Comparison of ENCODE assay signal across 22 cellular contexts in genomic region chr1:1922782-1923680, GRCh38. TPM values are rescaled to one million over a fixed set of nuclear protein-coding genes. Genes with fewer than 3 reads are reported as not detected.
DNase-seq lines count a peak whose midpoint lies in the region; ATAC-seq and TF ChIP-seq lines count a peak whose summit lies in the region.
"Had no signal": no experiment of that assay in that cellular context is flagged by ENCODE, and none has a peak within 500 bp of the region (broad histone marks: within the 10 kb centered on the region; RNA-seq: fewer than 3 reads in every experiment).

No MANE protein-coding gene starts in this region.

- no peaks in the 10 kb centered on the region for H3K27me3 ChIP-seq in right cardiac atrium (ENCODE audit: control insufficient read depth, insufficient read depth)
- no peaks in the 10 kb centered on the region for H3K27me3 ChIP-seq in liver (ENCODE audit: control insufficient read depth in 4 of 4, insufficient read depth in 4 of 4, low read length in 3 of 4)
- H3K27me3 ChIP-seq: BE2C, uterus had no signal

- H3K27ac ChIP-seq in right cardiac atrium (ENCODE audit: low read length) (no peak overlapping the region), liver (ENCODE audit: low read depth in 1 of 2, low read length in 2 of 2) (no peak overlapping the region)
- H3K27ac ChIP-seq: A549, KMS-11, uterus had no signal

- H3K9me3 ChIP-seq in right cardiac atrium (ENCODE audit: control insufficient read depth, low read length) (no peaks in the 10 kb centered on the region), liver (ENCODE audit: control insufficient read depth in 4 of 4, low read length in 3 of 4) (no peaks in the 10 kb centered on the region)
- H3K9me3 ChIP-seq: A549, BE2C, uterus had no signal

- no peaks in the 10 kb centered on the region for H3K36me3 Mint-ChIP-seq in WTC11
- H3K36me3 Mint-ChIP-seq: activated naive CD4-positive, alpha-beta T cell treated with anti-CD3 and anti-CD28 coated beads, Interleukin-2, amount 50 U/mL, for 24 hours; T-cell had no signal

- TF ChIP-seq CTCF in liver (IDR thresholded peaks at IDR 0.05; ENCODE audit: low read depth, low read length, missing input control) (no peak), WTC11 (IDR thresholded peaks at IDR 0.05) (no peak)

- H3K9ac ChIP-seq in liver (ENCODE audit: low read depth in 1 of 2, low read length in 2 of 2), result no peak overlapping the region
- H3K9ac ChIP-seq: KMS-11 had no signal

- DNase-seq in right cardiac atrium, result peak in 2 of 3 donors; percentile 52
- DNase-seq in cardiac septum (ENCODE audit: low spot score), result no peak
- no peak for DNase-seq in WTC11 (ENCODE audit: low spot score)
- no peak for DNase-seq in stimulated activated CD4-positive, alpha-beta T cell treated with anti-CD3 and anti-CD28 coated beads, Interleukin-2, amount 100 ng/mL, for 24 hours
- DNase-seq in COLO668 (lab: John Stamatoyannopoulos, UW; ENCODE audit: unreplicated experiment), result no peak
- DNase-seq: activated CD4-positive, alpha-beta T cell treated with anti-CD3 and anti-CD28 coated beads for 36 hours; BE2C; effector CD4-positive, alpha-beta T cell; foreskin melanocyte; HCEC 1CT; midbrain; MV-4-11; NCI-H1694; SIG-M5; T-cell; uterus had no signal

- CTCF ChIA-PET in WTC11 (lab: Charles Lee), result interaction anchor here (1.0 to 3.4 kb wide), 7 partner anchors 17 to 244 kb away, joined by 3 to 23 read pairs (median 3); no protein-coding TSS in a partner anchor

- H3K36me3 ChIP-seq in liver (ENCODE audit: control insufficient read depth in 4 of 4, insufficient read depth in 3 of 4, low read depth in 1 of 4, low read length in 3 of 4), result no peaks in the 10 kb centered on the region
- H3K36me3 ChIP-seq: BE2C, uterus had no signal

- intact Hi-C loops in right cardiac atrium (cut with DNase I) (no loop called here), cardiac septum (cut with DNase I) (no loop called here)

- H3K4me3 ChIP-seq in right cardiac atrium (ENCODE audit: low read length) (no peak overlapping the region), liver (ENCODE audit: low read depth in 1 of 3, low read length in 3 of 3) (no peak overlapping the region)
- H3K4me3 ChIP-seq: A549, uterus had no signal

- no peak for TF ChIP-seq RAD21 in liver (IDR thresholded peaks at IDR 0.05)

- 67% methylated on average over 25 of the region's 25 CpGs for WGBS in right cardiac atrium
- WGBS in liver, result 52% methylated on average over 25 of the region's 25 CpGs

- H3K4me3 Mint-ChIP-seq in WTC11, result no peak overlapping the region
- H3K4me3 Mint-ChIP-seq: activated CD4-positive, alpha-beta T cell treated with anti-CD3 and anti-CD28 coated beads for 36 hours; activated naive CD4-positive, alpha-beta T cell treated with anti-CD3 and anti-CD28 coated beads, Interleukin-2, amount 50 U/mL, for 24 hours; activated T-helper 1 cell treated with anti-CD3 and anti-CD28 coated beads, Interleukin-12 subunit alpha, Interleukin-12 subunit beta, Interleukin-2, Interleukin-4 antibody, amounts not matched to agents 30 ng/mL and 10 ng/mL and 1 ng/mL, durations not matched to agents 14 hours and 24 hours and 36 hours; T-cell had no signal

- ATAC-seq in right cardiac atrium (no peak), WTC11 (no peak)
- ATAC-seq: A549; activated CD4-positive, alpha-beta T cell treated with anti-CD3 and anti-CD28 coated beads for 36 hours; T-cell had no signal

- H3K9me3 Mint-ChIP-seq in WTC11, result peaks cover 4% of the 10 kb centered on the region
- H3K9me3 Mint-ChIP-seq: activated naive CD4-positive, alpha-beta T cell treated with anti-CD3 and anti-CD28 coated beads, Interleukin-2, amount 50 U/mL, for 24 hours; activated T-helper 1 cell treated with anti-CD3 and anti-CD28 coated beads, Interleukin-12 subunit alpha, Interleukin-12 subunit beta, Interleukin-2, Interleukin-4 antibody, amounts not matched to agents 30 ng/mL and 10 ng/mL and 1 ng/mL, durations not matched to agents 14 hours and 24 hours and 36 hours; T-cell had no signal

- no peak overlapping the region for H3K27ac Mint-ChIP-seq in WTC11
- H3K27ac Mint-ChIP-seq: activated CD4-positive, alpha-beta T cell treated with anti-CD3 and anti-CD28 coated beads for 36 hours; activated naive CD4-positive, alpha-beta T cell treated with anti-CD3 and anti-CD28 coated beads, Interleukin-2, amount 50 U/mL, for 24 hours; activated T-helper 1 cell treated with anti-CD3 and anti-CD28 coated beads, Interleukin-12 subunit alpha, Interleukin-12 subunit beta, Interleukin-2, Interleukin-4 antibody, amounts not matched to agents 30 ng/mL and 10 ng/mL and 1 ng/mL, durations not matched to agents 14 hours and 24 hours and 36 hours; T-cell had no signal

- POLR2A ChIA-PET in WTC11 (lab: Charles Lee), result no interaction called here

- no peaks in the 10 kb centered on the region; the same call in 1 of the 2 replicates for H3K4me1 Mint-ChIP-seq in WTC11
- H3K4me1 Mint-ChIP-seq: activated naive CD4-positive, alpha-beta T cell treated with anti-CD3 and anti-CD28 coated beads, Interleukin-2, amount 50 U/mL, for 24 hours had no signal

- no peaks in the 10 kb centered on the region for H3K4me1 ChIP-seq in right cardiac atrium (ENCODE audit: control insufficient read depth, insufficient read depth, low read length)
- H3K4me1 ChIP-seq in liver (ENCODE audit: control insufficient read depth in 4 of 4, insufficient read depth in 4 of 4, low read length in 3 of 4), result peaks cover 17 to 28% (median 27%) of the 10 kb centered on the region in 4 donors
- H3K4me1 ChIP-seq: BE2C had no signal

- H3K27me3 Mint-ChIP-seq in WTC11 (ENCODE audit: low read depth), result no peaks in the 10 kb centered on the region
- H3K27me3 Mint-ChIP-seq: activated CD4-positive, alpha-beta T cell treated with anti-CD3 and anti-CD28 coated beads for 36 hours; activated naive CD4-positive, alpha-beta T cell treated with anti-CD3 and anti-CD28 coated beads, Interleukin-2, amount 50 U/mL, for 24 hours; T-cell had no signal

TF ChIP-seq in liver, 16 proteins besides CTCF, POLR2A, EP300 and RAD21:
- TF ChIP-seq EGR1 (IDR thresholded peaks at IDR 0.05; ENCODE audit: low read depth in 2 of 2) (no peak), RXRA (IDR thresholded peaks at IDR 0.05) (peak; percentile 50 to 73), FOXA2 (IDR thresholded peaks at IDR 0.05) (no peak), SP1 (IDR thresholded peaks at IDR 0.05) (peak; percentile 90), HNF4A (conservative IDR thresholded peaks at IDR 0.05) (peak; percentile 90 to 95), GABPA (IDR thresholded peaks at IDR 0.05 in 1 of 2, conservative IDR thresholded peaks at IDR 0.05 in 1 of 2) (no peak), YY1 (IDR thresholded peaks at IDR 0.05) (no peak), ZBTB33 (IDR thresholded peaks at IDR 0.05) (no peak), TAF1 (conservative IDR thresholded peaks at IDR 0.05) (no peak)

TF ChIP-seq in WTC11, 78 proteins besides CTCF, POLR2A, EP300 and RAD21:
- no peak for TF ChIP-seq RELA (CRISPR knock-in tag; IDR thresholded peaks at IDR 0.05; ENCODE audit: borderline replicate concordance)
- TF ChIP-seq ELF4 (CRISPR knock-in tag; IDR thresholded peaks at IDR 0.05; ENCODE audit: low read depth), result no peak
- TF ChIP-seq, protein P1, sequence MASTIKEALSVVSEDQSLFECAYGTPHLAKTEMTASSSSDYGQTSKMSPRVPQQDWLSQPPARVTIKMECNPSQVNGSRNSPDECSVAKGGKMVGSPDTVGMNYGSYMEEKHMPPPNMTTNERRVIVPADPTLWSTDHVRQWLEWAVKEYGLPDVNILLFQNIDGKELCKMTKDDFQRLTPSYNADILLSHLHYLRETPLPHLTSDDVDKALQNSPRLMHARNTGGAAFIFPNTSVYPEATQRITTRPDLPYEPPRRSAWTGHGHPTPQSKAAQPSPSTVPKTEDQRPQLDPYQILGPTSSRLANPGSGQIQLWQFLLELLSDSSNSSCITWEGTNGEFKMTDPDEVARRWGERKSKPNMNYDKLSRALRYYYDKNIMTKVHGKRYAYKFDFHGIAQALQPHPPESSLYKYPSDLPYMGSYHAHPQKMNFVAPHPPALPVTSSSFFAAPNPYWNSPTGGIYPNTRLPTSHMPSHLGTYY (CRISPR knock-in tag; IDR thresholded peaks at IDR 0.05), result no peak
- no peak for TF ChIP-seq TP53 (CRISPR knock-in tag; IDR thresholded peaks at IDR 0.05)
- TF ChIP-seq, protein P2, sequence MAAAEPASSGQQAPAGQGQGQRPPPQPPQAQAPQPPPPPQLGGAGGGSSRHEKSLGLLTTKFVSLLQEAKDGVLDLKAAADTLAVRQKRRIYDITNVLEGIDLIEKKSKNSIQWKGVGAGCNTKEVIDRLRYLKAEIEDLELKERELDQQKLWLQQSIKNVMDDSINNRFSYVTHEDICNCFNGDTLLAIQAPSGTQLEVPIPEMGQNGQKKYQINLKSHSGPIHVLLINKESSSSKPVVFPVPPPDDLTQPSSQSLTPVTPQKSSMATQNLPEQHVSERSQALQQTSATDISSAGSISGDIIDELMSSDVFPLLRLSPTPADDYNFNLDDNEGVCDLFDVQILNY (CRISPR knock-in tag; IDR thresholded peaks at IDR 0.05), result no peak
- no peak for TF ChIP-seq GABPB1 (CRISPR knock-in tag; IDR thresholded peaks at IDR 0.05)
- TF ChIP-seq ZNF396 (CRISPR knock-in tag; IDR thresholded peaks at IDR 0.05; ENCODE audit: borderline replicate concordance), result no peak

RNA-seq across cellular contexts. Expression of gene TMEM52, which starts 4.0 kb away (rescaled TPM):
- total RNA-seq in right cardiac atrium, result under 1 TPM; 0.34 to 0.89 (median 0.59) TPM
- polyA plus RNA-seq in right cardiac atrium, result 1.9 TPM
- 0.70 TPM for total RNA-seq in cardiac septum
- total RNA-seq in liver, result 1 to 10 TPM; 2.6 to 2.7 TPM
- polyA plus RNA-seq in liver, result 10 to 100 TPM in 1 of 2 donors, 1 to 10 TPM in 1; 3.2 to 13.1 TPM
- total RNA-seq in WTC11 (2021), result 15.0 to 21.9 TPM (median 20.0 TPM) in 3 replicates

RNA-seq across cellular contexts. Expression of gene CALML6, which starts 8.0 kb away (rescaled TPM):
- total RNA-seq in right cardiac atrium, result under 1 TPM in 2 of 4 donors, not detected in 2; 0.24 to 0.36 TPM
- polyA plus RNA-seq in right cardiac atrium, result 0.18 TPM
- 0.16 TPM for total RNA-seq in cardiac septum
- total RNA-seq in liver, result under 1 TPM; 0.47 to 0.67 TPM
- polyA plus RNA-seq in liver, result under 1 TPM in 1 of 2 donors, not detected in 1; 0.15 TPM
- total RNA-seq in WTC11 (2021), result 0.87 to 2.1 TPM (median 1.9 TPM) in 3 replicates
- polyA plus RNA-seq: neural cell had no signal

RNA-seq across cellular contexts. Expression of gene GNB1, which starts 32.1 kb away (rescaled TPM):
- 100 to 1,000 TPM; 152 to 205 (median 174) TPM for total RNA-seq in right cardiac atrium
- polyA plus RNA-seq in right cardiac atrium, result 73.7 TPM
- total RNA-seq in cardiac septum, result 183 TPM
- 10 to 100 TPM; 51.5 to 54.0 TPM for total RNA-seq in liver
- 10 to 100 TPM; 22.3 to 68.5 TPM for polyA plus RNA-seq in liver
- 339 to 383 TPM (median 360 TPM) in 3 replicates for total RNA-seq in WTC11 (2021)

Comparison
In these comparisons a context has a peak if more than half of its experiments do, and no peak if none do; other contexts are left out.
1. DNase-seq: peak in right cardiac atrium (2 of 3); none in cardiac septum (single experiment), WTC11 (single experiment), stimulated activated CD4-positive, alpha-beta T cell treated with anti-CD3 and anti-CD28 coated beads, Interleukin-2, amount 100 ng/mL, for 24 hours (0 of 2) and COLO668 (single experiment).